Comparison of ENCODE assay signal across 14 cellular contexts in the genomic region with DNA sequence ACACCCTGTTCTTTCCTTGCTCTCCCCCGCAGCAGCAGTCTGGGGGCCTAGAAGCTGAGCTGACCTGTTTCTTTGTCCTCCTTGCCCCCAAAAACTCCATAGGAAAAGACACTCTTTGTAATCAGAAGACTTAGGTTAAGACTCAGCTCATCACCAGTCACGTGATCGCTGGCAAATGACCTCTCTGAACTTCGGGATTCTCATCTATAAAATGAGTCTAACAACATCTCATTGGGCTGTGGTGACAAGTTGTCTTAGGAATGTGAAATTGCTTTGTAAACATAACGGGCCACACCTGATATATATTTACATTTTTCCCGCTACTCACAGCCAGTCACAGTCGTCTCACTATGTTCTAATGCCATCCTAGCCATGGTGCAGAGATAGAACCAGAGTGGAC.
DNase-seq lines count a peak whose midpoint lies in the region; ATAC-seq and TF ChIP-seq lines count a peak whose summit lies in the region.
"Had no signal": no experiment of that assay in that cellular context is flagged by ENCODE, and none has a peak within 500 bp of the region (broad histone marks: within the 10 kb centered on the region; RNA-seq: fewer than 3 reads in every experiment).

No MANE protein-coding gene starts in this region.

- H3K4me3 ChIP-seq in IMR-90 (ENCODE audit: insufficient read depth, low read depth, low read length) (no peak overlapping the region), esophagus squamous epithelium (no peak overlapping the region)
- H3K4me3 ChIP-seq: stomach, vagina had no signal

- POLR2A ChIA-PET in IMR-90 (lab: Charles Lee; ENCODE audit: unreplicated experiment): no interaction called here

- CTCF ChIA-PET in IMR-90 (lab: Yijun Ruan, JAX): no interaction called here

- peak overlapping the region; percentile 81 for H3K23ac ChIP-seq in IMR-90 (ENCODE audit: low read depth, low read length)

- H3K9ac ChIP-seq in IMR-90 (ENCODE audit: low read depth, low read length): no peak overlapping the region

- peaks cover 4% of the 10 kb centered on the region; the same call in 1 of the 2 replicates for H3K27me3 ChIP-seq in IMR-90 (ENCODE audit: control insufficient read depth, insufficient read depth, low read length)
- peaks cover 0 to 60% (median 0%) of the 10 kb centered on the region in 4 donors for H3K27me3 ChIP-seq in esophagus squamous epithelium
- H3K27me3 ChIP-seq: vagina had no signal

- H3K14ac ChIP-seq in IMR-90 (replicated peaks; ENCODE audit: low read depth, low read length): peak overlapping the region; percentile 82

- H3K27ac ChIP-seq in IMR-90 (ENCODE audit: insufficient read depth, low read length): no peak overlapping the region
- H3K27ac ChIP-seq in esophagus squamous epithelium: no peak overlapping the region
- H3K27ac ChIP-seq: stomach, vagina had no signal

- peak overlapping the region; percentile 75 for H2AK5ac ChIP-seq in IMR-90 (ENCODE audit: low read depth, low read length)

- H3K18ac ChIP-seq in IMR-90 (ENCODE audit: low read depth, low read length): no peak overlapping the region

- H3K4ac ChIP-seq in IMR-90 (ENCODE audit: low read depth, low read length): peak overlapping the region; percentile 85

- no CpG with 5 or more reads among the region's 7 CpGs for WGBS in IMR-90 (ENCODE audit: extremely low coverage in 2 of 2, insufficient read length in 1 of 2), 2 experiments
- WGBS in esophagus squamous epithelium, 2 donors: 50 to 71% methylated on average over 7 of the region's 7 CpGs

- peak overlapping the region; percentile 11 for H2BK5ac ChIP-seq in IMR-90 (ENCODE audit: low read depth, low read length, poor library complexity, severe bottlenecking)

- H2AFZ ChIP-seq in IMR-90 (replicated peaks; ENCODE audit: low read length, poor library complexity): peak overlapping the region; percentile 72

- no peaks in the 10 kb centered on the region for H4K20me1 ChIP-seq in IMR-90 (ENCODE audit: insufficient read depth, low read length)

- peak overlapping the region; percentile 89 for H2AK9ac ChIP-seq in IMR-90 (replicated peaks; ENCODE audit: low read depth, low read length, poor library complexity)

- intact Hi-C loops in IMR-90 (cut with micrococcal nuclease) (loop anchor here (10.0 kb wide), 1 partner anchor 84 kb away; the partner anchor contains the start of gene LHX1), esophagus squamous epithelium (cut with DNase I) (no loop called here)

- no peak for TF ChIP-seq RAD21 in IMR-90 (IDR thresholded peaks at IDR 0.05; ENCODE audit: low read length)

- H3K9me3 ChIP-seq in IMR-90 (ENCODE audit: control insufficient read depth, insufficient read depth, low read length): no peaks in the 10 kb centered on the region
- no peaks in the 10 kb centered on the region for H3K9me3 ChIP-seq in esophagus squamous epithelium
- H3K9me3 ChIP-seq: vagina had no signal

- in situ Hi-C loops in IMR-90 (cut with MboI; ENCODE audit: low sequenced_read_pairs): no loop called here

- DNase-seq in EH (ENCODE audit: low read depth): peak; percentile 62
- DNase-seq in IMR-90: peak; percentile 45
- DNase-seq in amniotic epithelial cell (ENCODE audit: low read depth): peak; percentile 21
- peak; percentile 42 for DNase-seq in kidney tubule cell (ENCODE audit: low spot score)
- DNase-seq in NCI-H2196 treated with DMSO at 0.1 percent for 48 hours (lab: John Stamatoyannopoulos, UW; ENCODE audit: unreplicated experiment): no peak
- DNase-seq in NOMO-1 (lab: John Stamatoyannopoulos, UW; ENCODE audit: unreplicated experiment in 2 of 2): no peak
- DNase-seq in esophagus squamous epithelium (lab: John Stamatoyannopoulos, UW): no peak
- DNase-seq: activated CD4-positive, alpha-beta T cell treated with anti-CD3 and anti-CD28 coated beads for 1 hour; activated naive CD8-positive, alpha-beta T cell treated with anti-CD3 and anti-CD28 coated beads for 36 hours; left cardiac atrium; NCI-H187; NCI-H524; stomach had no signal

- peak overlapping the region; percentile 80; the same call in 1 of the 3 replicates for H2BK15ac ChIP-seq in IMR-90 (ENCODE audit: low read depth, low read length)

- dilution Hi-C loops in IMR-90 (cut with HindIII; ENCODE audit: low sequenced_read_pairs, unreplicated experiment): no loop called here

- TF ChIP-seq POLR2A in IMR-90 (IDR thresholded peaks at IDR 0.05; ENCODE audit: low read depth, low read length): no peak
- no peak for TF ChIP-seq POLR2A in esophagus squamous epithelium (IDR thresholded peaks at IDR 0.05)

- H4K8ac ChIP-seq in IMR-90 (ENCODE audit: low read depth in 2 of 2, low read length in 2 of 2): peak overlapping the region in 1 of 2 experiments; percentile 80; a peak in 2 of 4 replicates

- no peak overlapping the region for H3K4me2 ChIP-seq in IMR-90 (ENCODE audit: low read depth, low read length)

- peak; percentile 15 for ATAC-seq in IMR-90 (ENCODE audit: low read depth)
- ATAC-seq: left cardiac atrium had no signal

- no peaks in the 10 kb centered on the region for H3K79me1 ChIP-seq in IMR-90 (ENCODE audit: low read depth in 1 of 2, low read length in 2 of 2)

- H2BK120ac ChIP-seq in IMR-90 (ENCODE audit: low read depth, low read length): peak overlapping the region; percentile 79

- no TSS peak for BruUV-seq in IMR-90 (replicated peaks; lab: Mats Ljungman, UMichigan)

- H3K36me3 ChIP-seq in IMR-90 (ENCODE audit: control insufficient read depth, insufficient read depth, low read length) (no peaks in the 10 kb centered on the region), esophagus squamous epithelium (no peaks in the 10 kb centered on the region)
- H3K36me3 ChIP-seq: stomach, vagina had no signal

- no peak overlapping the region for H4K5ac ChIP-seq in IMR-90 (ENCODE audit: low read depth, low read length)

- H2BK20ac ChIP-seq in IMR-90 (ENCODE audit: low read depth, low read length): peak overlapping the region; percentile 82

- H4K91ac ChIP-seq in IMR-90 (ENCODE audit: insufficient read depth, low read depth, low read length): peak overlapping the region; percentile 74

- H3K9me1 ChIP-seq in IMR-90 (ENCODE audit: insufficient read depth, low read length): peaks cover 8% of the 10 kb centered on the region

- peaks cover 13% of the 10 kb centered on the region for H3K4me1 ChIP-seq in IMR-90 (ENCODE audit: control insufficient read depth, insufficient read depth, low read length)
- H3K4me1 ChIP-seq in esophagus squamous epithelium: no peaks in the 10 kb centered on the region
- H3K4me1 ChIP-seq: stomach, vagina had no signal

- TF ChIP-seq CTCF in IMR-90 (conservative IDR thresholded peaks at IDR 0.05; ENCODE audit: low read depth, low read length) (no peak), esophagus squamous epithelium (IDR thresholded peaks at IDR 0.05) (no peak)

- peak overlapping the region; percentile 26; the same call in 1 of the 2 replicates for H3K56ac ChIP-seq in IMR-90 (ENCODE audit: extremely low read depth, insufficient read depth, low read length)

TF ChIP-seq in IMR-90, 13 proteins besides CTCF, POLR2A, EP300 and RAD21:
- TF ChIP-seq CEBPB (IDR thresholded peaks at IDR 0.05; ENCODE audit: low read depth, low read length) (no peak), BHLHE40 (IDR thresholded peaks at IDR 0.05; ENCODE audit: low read depth, low read length) (no peak), ELK1 (IDR thresholded peaks at IDR 0.05; ENCODE audit: borderline replicate concordance, low read depth, low read length) (no peak), RFX5 (IDR thresholded peaks at IDR 0.05; ENCODE audit: low read depth, low read length) (no peak), MAZ (IDR thresholded peaks at IDR 0.05; ENCODE audit: borderline replicate concordance, low read depth, low read length) (no peak), CHD1 (IDR thresholded peaks at IDR 0.05; ENCODE audit: low read depth, low read length) (no peak)
- TF ChIP-seq, protein P1, sequence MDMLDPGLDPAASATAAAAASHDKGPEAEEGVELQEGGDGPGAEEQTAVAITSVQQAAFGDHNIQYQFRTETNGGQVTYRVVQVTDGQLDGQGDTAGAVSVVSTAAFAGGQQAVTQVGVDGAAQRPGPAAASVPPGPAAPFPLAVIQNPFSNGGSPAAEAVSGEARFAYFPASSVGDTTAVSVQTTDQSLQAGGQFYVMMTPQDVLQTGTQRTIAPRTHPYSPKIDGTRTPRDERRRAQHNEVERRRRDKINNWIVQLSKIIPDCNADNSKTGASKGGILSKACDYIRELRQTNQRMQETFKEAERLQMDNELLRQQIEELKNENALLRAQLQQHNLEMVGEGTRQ (IDR thresholded peaks at IDR 0.05; ENCODE audit: low read depth, low read length): peak; percentile 68

Comparison
In these comparisons a context has a peak if more than half of its experiments do, and no peak if none do; other contexts are left out.
1. DNase-seq: peak in EH (single experiment), IMR-90 (single experiment), amniotic epithelial cell (single experiment) and kidney tubule cell (single experiment); none in NCI-H2196 treated with DMSO at 0.1 percent for 48 hours (single experiment), NOMO-1 (0 of 2) and esophagus squamous epithelium (single experiment).